In genomic region chr15:66857694-66858093, GRCh38 we compare ENCODE assay signal across 8 cellular contexts.
"Had no signal": no experiment of that assay in that cellular context is flagged by ENCODE, and none has a peak within 500 bp of the region (broad histone marks: within the 10 kb centered on the region; RNA-seq: fewer than 3 reads in every experiment).

No MANE protein-coding gene starts in this region.

- H3K4me3 ChIP-seq: K562 had no signal

- ATAC-seq: HepG2, K562 had no signal

- H3K27ac ChIP-seq: HL-60, KMS-11 had no signal

- H3K27ac Mint-ChIP-seq: IgD-negative memory B cell had no signal

- H3K9me3 Mint-ChIP-seq: IgD-negative memory B cell had no signal

- H3K4me3 Mint-ChIP-seq: IgD-negative memory B cell had no signal

- DNase-seq: IMR-90, KBM-7, KG1 had no signal
